In the genomic region with DNA sequence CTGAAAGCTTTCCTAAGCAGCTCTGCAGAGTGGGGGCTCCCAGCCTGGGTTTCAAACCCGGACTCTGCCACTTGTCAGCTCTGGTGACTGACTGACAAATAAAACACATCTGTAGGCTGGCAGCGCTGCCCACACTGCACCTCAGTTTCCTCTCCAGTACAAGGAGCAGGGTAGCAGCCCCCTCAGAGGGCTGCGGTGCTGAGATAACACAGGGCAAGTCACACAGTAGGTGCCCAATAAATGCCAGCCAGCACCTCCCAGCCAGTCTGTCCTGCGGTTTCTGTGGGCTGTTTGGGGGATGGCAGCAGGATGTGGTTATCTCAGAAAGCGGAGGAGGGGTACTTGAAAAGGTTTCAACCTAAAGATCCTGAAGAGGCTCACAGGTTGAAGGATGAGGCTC, we compare ENCODE assay signal across 10 cellular contexts. TPM values are rescaled to one million over a fixed set of nuclear protein-coding genes. Genes with fewer than 3 reads are reported as not detected.
DNase-seq lines count a peak whose midpoint lies in the region; ATAC-seq, FAIRE-seq and TF ChIP-seq lines count a peak whose summit lies in the region.
"Had no signal": no experiment of that assay in that cellular context is flagged by ENCODE, and none has a peak within 500 bp of the region (broad histone marks: within the 10 kb centered on the region; RNA-seq: fewer than 3 reads in every experiment).

No MANE protein-coding gene starts in this region.

- peak; percentile 68 for DNase-seq in M059J (ENCODE audit: low read depth)
- peak; percentile 58 for DNase-seq in activated CD4-positive, alpha-beta T cell treated with anti-CD3 and anti-CD28 coated beads for 48 hours
- peak; percentile 21 for DNase-seq in bronchial epithelial cell (ENCODE audit: low read depth)
- peak; percentile 8 to 37 for DNase-seq in stimulated activated CD8-positive, alpha-beta memory T cell treated with anti-CD3 and anti-CD28 coated beads, Interleukin-4, amount 100 ng/mL, for 4 hours (ENCODE audit: low read depth in 2 of 2, low spot score in 1 of 2)
- DNase-seq in left ventricle myocardium inferior: no peak
- no peak for DNase-seq in HTR-8/SVneo (ENCODE audit: insufficient read length, low spot score)
- DNase-seq in cerebellar nuclear complex (lab: John Stamatoyannopoulos, UW): no peak
- DNase-seq: SW 1271 had no signal

- H3K4me3 ChIP-seq in bronchial epithelial cell (ENCODE audit: low read depth, low read length) (no peak overlapping the region), left ventricle myocardium inferior (no peak overlapping the region)

- FAIRE-seq in bronchial epithelial cell (lab: Jason Lieb, UNC) (no peak), HTR-8/SVneo (lab: Jason Lieb, UNC) (no peak)

- H3K27ac ChIP-seq in left ventricle myocardium inferior (replicated peaks): no peak overlapping the region
- H3K27ac ChIP-seq: HL-60 had no signal

- TF ChIP-seq CTCF in bronchial epithelial cell (IDR thresholded peaks at IDR 0.05; ENCODE audit: insufficient read depth, low read length, severe bottlenecking) (no peak), left ventricle myocardium inferior (IDR thresholded peaks at IDR 0.05; ENCODE audit: borderline replicate concordance) (no peak)

- no peak for ATAC-seq in GM21825 (IDR thresholded peaks at IDR 0.05; ENCODE audit: unreplicated experiment)

- intact Hi-C loops in left ventricle myocardium inferior (cut with micrococcal nuclease): no loop called here

- H3K9me3 ChIP-seq in left ventricle myocardium inferior (replicated peaks): no peaks in the 10 kb centered on the region

- H3K27me3 ChIP-seq in bronchial epithelial cell (ENCODE audit: control insufficient read depth, insufficient read depth, low read length) (no peaks in the 10 kb centered on the region), left ventricle myocardium inferior (ENCODE audit: low read depth) (peaks cover 43% of the 10 kb centered on the region)

- H3K4me1 ChIP-seq in left ventricle myocardium inferior: peaks cover 19% of the 10 kb centered on the region

- no peaks in the 10 kb centered on the region for H3K36me3 ChIP-seq in bronchial epithelial cell (ENCODE audit: control insufficient read depth, insufficient read depth, low read length)
- H3K36me3 ChIP-seq in left ventricle myocardium inferior: no peaks in the 10 kb centered on the region

RNA-seq across cellular contexts. Expression of gene SYT12, which starts 1.5 kb away (rescaled TPM):
- total RNA-seq in M059J (2014; rRNA removed; shearing (Covaris generic)): 0.81 and 2.3 TPM in 2 replicates
- total RNA-seq in bronchial epithelial cell (2.0 and 2.9 TPM in 2 replicates), left ventricle myocardium inferior (0.05 TPM)

RNA-seq across cellular contexts. Expression of gene RHOD, which starts 32.2 kb away (rescaled TPM):
- total RNA-seq in M059J (2014; rRNA removed; shearing (Covaris generic)): 2.6 and 2.7 TPM in 2 replicates
- 222 and 247 TPM in 2 replicates for total RNA-seq in bronchial epithelial cell
- total RNA-seq in left ventricle myocardium inferior: 49.5 TPM

RNA-seq across cellular contexts. Expression of gene C11orf86, which starts 49.3 kb away (rescaled TPM):
- not detected in 2 replicates for total RNA-seq in M059J (2014; rRNA removed; shearing (Covaris generic))
- not detected in 2 replicates for total RNA-seq in bronchial epithelial cell
- not detected for total RNA-seq in left ventricle myocardium inferior

Comparison
In these comparisons a context has a peak if more than half of its experiments do, and no peak if none do; other contexts are left out.
1. DNase-seq: peak in M059J (single experiment), activated CD4-positive, alpha-beta T cell treated with anti-CD3 and anti-CD28 coated beads for 48 hours (single experiment), bronchial epithelial cell (single experiment) and stimulated activated CD8-positive, alpha-beta memory T cell treated with anti-CD3 and anti-CD28 coated beads, Interleukin-4, amount 100 ng/mL, for 4 hours (2 of 2); none in left ventricle myocardium inferior (single experiment), HTR-8/SVneo (single experiment) and cerebellar nuclear complex (0 of 2).
2. RNA of gene RHOD, which starts 32.2 kb away (total RNA-seq): 222 to 247 TPM in bronchial epithelial cell and 49.5 TPM in left ventricle myocardium inferior (single experiment); 2.6 to 2.7 TPM in M059J; every median in the first group is over 10 times any median in the second.